ENCODE assay signal across 31 cellular contexts in genomic region chr6:46215213-46215612, GRCh38. TPM values are rescaled to one million over a fixed set of nuclear protein-coding genes. Genes with fewer than 3 reads are reported as not detected.
"Had no signal": no experiment of that assay in that cellular context is flagged by ENCODE, and none has a peak within 500 bp of the region (broad histone marks: within the 10 kb centered on the region; RNA-seq: fewer than 3 reads in every experiment).

No MANE protein-coding gene starts in this region.

- H3K27me3 ChIP-seq: colonic mucosa, gastrocnemius medialis, neutrophil, pancreas, right lobe of liver, suprapubic skin, transverse colon, upper lobe of right lung, uterus had no signal

- DNase-seq: colonic mucosa; effector CD8-positive, alpha-beta T cell; endodermal cell; foreskin fibroblast; gastrocnemius medialis; head of caudate nucleus; kidney glomerular epithelial cell; left colon; left ventricle myocardium superior; natural killer cell; pancreas; right lobe of liver; small intestine; stimulated activated CD4-positive, alpha-beta T cell treated with anti-CD3 and anti-CD28 coated beads, Interleukin-15, amount 100 ng/mL, for 24 hours; stimulated activated CD4-positive, alpha-beta T cell treated with anti-CD3 and anti-CD28 coated beads, Interleukin-4, amount 100 ng/mL, for 1 hour; stimulated activated CD8-positive, alpha-beta memory T cell treated with anti-CD3 and anti-CD28 coated beads, Interleukin-4, amount 100 ng/mL, for 48 hours; stimulated activated naive CD4-positive, alpha-beta T cell; stimulated activated naive CD8-positive, alpha-beta T cell treated with anti-CD3 and anti-CD28 coated beads, Interleukin-15, amount 100 ng/mL, for 72 hours; transverse colon; upper lobe of right lung; uterus had no signal

- FAIRE-seq: islet of Langerhans, pancreas, small intestine had no signal

- H3K36me3 ChIP-seq: colonic mucosa, gastrocnemius medialis, neutrophil, pancreas, right lobe of liver, suprapubic skin, transverse colon, upper lobe of right lung, uterus had no signal

- H3K27me3 Mint-ChIP-seq: memory B cell; stimulated activated naive CD8-positive, alpha-beta T cell treated with anti-CD3 and anti-CD28 coated beads, Interleukin-15, amount 100 ng/mL, for 72 hours had no signal

- H3K4me1 Mint-ChIP-seq: endodermal cell had no signal

- H3K27ac Mint-ChIP-seq: dendritic cell treated with granulocyte-macrophage colony-stimulating factor and Interleukin-4, amounts not matched to agents 40 ng/mL and 50 ng/mL, for 4 days; endodermal cell; memory B cell; natural killer cell; stimulated activated naive CD8-positive, alpha-beta T cell treated with anti-CD3 and anti-CD28 coated beads, Interleukin-15, amount 100 ng/mL, for 72 hours had no signal

- H3K36me3 Mint-ChIP-seq: memory B cell, natural killer cell had no signal

- ATAC-seq: esophagus mucosa; gastrocnemius medialis; left colon; left ventricle myocardium superior; natural killer cell; pancreas; right lobe of liver; stimulated activated naive CD8-positive, alpha-beta T cell treated with anti-CD3 and anti-CD28 coated beads, Interleukin-15, amount 100 ng/mL, for 72 hours had no signal

- H3K4me1 ChIP-seq: colonic mucosa, pancreas, right lobe of liver, transverse colon, upper lobe of right lung, uterus had no signal

- H3K9me3 Mint-ChIP-seq: dendritic cell treated with granulocyte-macrophage colony-stimulating factor and Interleukin-4, amounts not matched to agents 40 ng/mL and 50 ng/mL, for 4 days; endodermal cell; natural killer cell had no signal

- H3K4me3 Mint-ChIP-seq: dendritic cell treated with granulocyte-macrophage colony-stimulating factor and Interleukin-4, amounts not matched to agents 40 ng/mL and 50 ng/mL, for 4 days; endodermal cell; memory B cell; natural killer cell; stimulated activated naive CD8-positive, alpha-beta T cell treated with anti-CD3 and anti-CD28 coated beads, Interleukin-15, amount 100 ng/mL, for 72 hours had no signal

- H3K27ac ChIP-seq: colonic mucosa, epithelial cell of prostate, gastrocnemius medialis, neutrophil, pancreas, right lobe of liver, suprapubic skin, transverse colon, upper lobe of right lung, uterus had no signal

- H3K4me3 ChIP-seq: colonic mucosa, gastrocnemius medialis, lung, pancreas, right lobe of liver, suprapubic skin, transverse colon, upper lobe of right lung, uterus had no signal

- H3K9me3 ChIP-seq: colonic mucosa, gastrocnemius medialis, neutrophil, pancreas, right lobe of liver, suprapubic skin, transverse colon, upper lobe of right lung, uterus had no signal

RNA-seq across cellular contexts. Expression of gene ENPP5, which starts 44.4 kb away (rescaled TPM):
- total RNA-seq: glomerular endothelial cell, pulmonary artery endothelial cell had no signal
